Comparison of ENCODE assay signal across 8 cellular contexts in genomic region chr2:231780909-231781797, GRCh38. TPM values are rescaled to one million over a fixed set of nuclear protein-coding genes. Genes with fewer than 3 reads are reported as not detected.
A peak's percentile ranks its signal among the peaks of the same experiment; 100 is the strongest.
DNase-seq lines count a peak whose midpoint lies in the region; ATAC-seq, FAIRE-seq and TF ChIP-seq lines count a peak whose summit lies in the region.

Gene PDE6D (minus strand): TSS chr2:231781282. CDS start chr2:231781114, 168 bp downstream.

- peaks cover 29 to 32% of the 10 kb centered on the region in 2 experiments for H3K79me1 ChIP-seq in IMR-90 (ENCODE audit: low read depth in 1 of 2, low read length in 2 of 2)

- H3K4ac ChIP-seq in IMR-90 (ENCODE audit: low read depth, low read length), result peak within 1 kb of the TSS; percentile 47

- peak within 1 kb of the TSS; percentile 63 for H2BK20ac ChIP-seq in IMR-90 (ENCODE audit: low read depth, low read length)

- H3K18ac ChIP-seq in IMR-90 (ENCODE audit: low read depth, low read length), result no peak within 1 kb of the TSS

- H3K14ac ChIP-seq in IMR-90 (replicated peaks; ENCODE audit: low read depth, low read length), result peak within 1 kb of the TSS; percentile 74

- no peak within 1 kb of the TSS for H2AK5ac ChIP-seq in IMR-90 (ENCODE audit: low read depth, low read length)

- BruUV-seq in IMR-90 (replicated peaks; lab: Mats Ljungman, UMichigan), result no TSS peak
- no TSS peak for BruUV-seq in endothelial cell of umbilical vein (replicated peaks; lab: Mats Ljungman, UMichigan)

- H2AFZ ChIP-seq in IMR-90 (replicated peaks; ENCODE audit: low read length, poor library complexity) (peak within 1 kb of the TSS; percentile 98), endothelial cell of umbilical vein (ENCODE audit: low read depth, low read length) (peak within 1 kb of the TSS; percentile 96)

- FAIRE-seq in endothelial cell of umbilical vein (lab: Jason Lieb, UNC), result peak; percentile 98

- H2BK120ac ChIP-seq in IMR-90 (ENCODE audit: low read depth, low read length), result peak within 1 kb of the TSS; percentile 78

- peak within 1 kb of the TSS; percentile 47 for H4K5ac ChIP-seq in IMR-90 (ENCODE audit: low read depth, low read length)

- H3K4me3 ChIP-seq in IMR-90 (ENCODE audit: insufficient read depth, low read depth, low read length), result peak within 1 kb of the TSS; percentile 60
- H3K4me3 ChIP-seq in endothelial cell of umbilical vein (replicated peaks in 1 of 3; ENCODE audit: insufficient read depth in 1 of 3, low read depth in 1 of 3, low read length in 3 of 3), result peak within 1 kb of the TSS; percentile 50 to 86 (median 85)

- H3K9me1 ChIP-seq in IMR-90 (ENCODE audit: insufficient read depth, low read length), result peaks cover 5% of the 10 kb centered on the region
- H3K9me1 ChIP-seq in endothelial cell of umbilical vein (replicated peaks; ENCODE audit: control insufficient read depth, extremely low read depth, insufficient read depth, low read length), result no peaks in the 10 kb centered on the region

- H3K27me3 ChIP-seq in IMR-90 (ENCODE audit: control insufficient read depth, insufficient read depth, low read length), result no peaks in the 10 kb centered on the region
- H3K27me3 ChIP-seq in endothelial cell of umbilical vein (ENCODE audit: control insufficient read depth in 2 of 2, insufficient read depth in 2 of 2, low read length in 2 of 2), result no peaks in the 10 kb centered on the region

- 1% methylated on average over 40 of the region's 67 CpGs; no CpG with 5 or more reads in 1 of the 2 experiments for WGBS in IMR-90 (ENCODE audit: extremely low coverage in 2 of 2, insufficient read length in 1 of 2), 2 experiments

- in situ Hi-C loops in IMR-90 (cut with MboI; ENCODE audit: low sequenced_read_pairs), result loop anchor here (5.0 kb wide), 1 partner anchor 169 kb away; no protein-coding TSS in a partner anchor

- peak; percentile 69; the same call in 1 of the 2 replicates for TF ChIP-seq POLR2A in IMR-90 (IDR thresholded peaks at IDR 0.05; ENCODE audit: low read depth, low read length)
- TF ChIP-seq POLR2A in endothelial cell of umbilical vein (IDR thresholded peaks at IDR 0.05; ENCODE audit: low read depth, low read length), result peak; percentile 67

- H3K4me2 ChIP-seq in IMR-90 (ENCODE audit: low read depth, low read length) (peak within 1 kb of the TSS; percentile 100), endothelial cell of umbilical vein (ENCODE audit: insufficient read depth, low read length) (peak within 1 kb of the TSS; percentile 97)

- no peak within 1 kb of the TSS; the same call in 2 of the 3 replicates for H2BK15ac ChIP-seq in IMR-90 (ENCODE audit: low read depth, low read length)

- intact Hi-C loops in IMR-90 (cut with micrococcal nuclease) (loop anchor here (2.0 to 10.0 kb wide), 3 partner anchors 64 to 168 kb away; no protein-coding TSS in a partner anchor), endothelial cell of umbilical vein (cut with micrococcal nuclease) (loop anchor here (1.0 to 2.0 kb wide), 4 partner anchors 73 to 267 kb away; partner anchors contain the start of gene PTMA)

- H3K79me2 ChIP-seq in endothelial cell of umbilical vein (ENCODE audit: control insufficient read depth, insufficient read depth, low read length), result peaks cover 2% of the 10 kb centered on the region

- H3K56ac ChIP-seq in IMR-90 (ENCODE audit: extremely low read depth, insufficient read depth, low read length), result peak within 1 kb of the TSS; percentile 55

- peak within 1 kb of the TSS; percentile 54 for H3K9ac ChIP-seq in IMR-90 (ENCODE audit: low read depth, low read length)
- peak within 1 kb of the TSS; percentile 60 for H3K9ac ChIP-seq in endothelial cell of umbilical vein (replicated peaks; ENCODE audit: extremely low read depth, insufficient read depth, low read length)

- H4K20me1 ChIP-seq in IMR-90 (ENCODE audit: insufficient read depth, low read length) (0 out of 2 replicates have a peak, but pooled peaks cover 6% of the 10 kb centered on the region), endothelial cell of umbilical vein (replicated peaks; ENCODE audit: control insufficient read depth, extremely low read depth, insufficient read depth, low read length) (no peaks in the 10 kb centered on the region)

- no peaks in the 10 kb centered on the region for H3K36me3 ChIP-seq in IMR-90 (ENCODE audit: control insufficient read depth, insufficient read depth, low read length)
- no peaks in the 10 kb centered on the region for H3K36me3 ChIP-seq in endothelial cell of umbilical vein (ENCODE audit: control insufficient read depth in 2 of 2, extremely low read depth in 1 of 2, insufficient read depth in 2 of 2, low read length in 2 of 2)

- no peak for TF ChIP-seq CTCF in IMR-90 (conservative IDR thresholded peaks at IDR 0.05; ENCODE audit: low read depth, low read length)
- TF ChIP-seq CTCF in endothelial cell of umbilical vein (IDR thresholded peaks at IDR 0.05; ENCODE audit: extremely low read depth in 1 of 2, insufficient read depth in 1 of 2, low read depth in 1 of 2, low read length in 2 of 2), result no peak

- ATAC-seq in GM21528 (IDR thresholded peaks at IDR 0.05; ENCODE audit: low FRiP score, unreplicated experiment) (peak; percentile 88), IMR-90 (ENCODE audit: low read depth) (peak; percentile 97)

- peak within 1 kb of the TSS; percentile 89; the same call in 1 of the 2 replicates for H3K23ac ChIP-seq in IMR-90 (ENCODE audit: low read depth, low read length)

- DNase-seq in DMS 273 (lab: John Stamatoyannopoulos, UW; ENCODE audit: unreplicated experiment), result peak; percentile 99
- peak; percentile 99 for DNase-seq in IMR-90
- DNase-seq in OCI-M1 (lab: John Stamatoyannopoulos, UW), result peak; percentile 98
- DNase-seq in activated T-cell treated with anti-CD3 and anti-CD28 coated beads for 24 hours (ENCODE audit: low read depth), result peak; percentile 95
- DNase-seq in endothelial cell of umbilical vein (ENCODE audit: low read depth, low spot score), result peak; percentile 99
- peak; percentile 99 for DNase-seq in midbrain (lab: John Stamatoyannopoulos, UW)
- DNase-seq in stimulated activated CD8-positive, alpha-beta memory T cell treated with anti-CD3 and anti-CD28 coated beads, Interleukin-2, amount 100 ng/mL, for 1 hour (ENCODE audit: low read depth in 2 of 2), result peak; percentile 90 to 95

- dilution Hi-C loops in IMR-90 (cut with HindIII; ENCODE audit: low sequenced_read_pairs, unreplicated experiment), result no loop called here
- dilution Hi-C loops in endothelial cell of umbilical vein (cut with MboI; ENCODE audit: extremely low pct_ligation_motif_present, low sequenced_read_pairs), result no loop called here

- TF ChIP-seq RAD21 in IMR-90 (IDR thresholded peaks at IDR 0.05; ENCODE audit: low read length), result no peak

- peak within 1 kb of the TSS; percentile 81 to 95 for H4K8ac ChIP-seq in IMR-90 (ENCODE audit: low read depth in 2 of 2, low read length in 2 of 2)

- peaks cover 7% of the 10 kb centered on the region for H3K4me1 ChIP-seq in IMR-90 (ENCODE audit: control insufficient read depth, insufficient read depth, low read length)
- H3K4me1 ChIP-seq in endothelial cell of umbilical vein (ENCODE audit: control insufficient read depth, extremely low read depth, insufficient read depth, low read length), result peaks cover 24% of the 10 kb centered on the region

- no peaks in the 10 kb centered on the region for H3K9me3 ChIP-seq in IMR-90 (ENCODE audit: control insufficient read depth, insufficient read depth, low read length)
- H3K9me3 ChIP-seq in endothelial cell of umbilical vein (replicated peaks; ENCODE audit: control insufficient read depth, insufficient read depth, low read length), result no peaks in the 10 kb centered on the region

- CTCF ChIA-PET in IMR-90 (lab: Yijun Ruan, JAX) (no interaction called here), endothelial cell of umbilical vein (lab: Charles Lee) (interaction anchor here (0.8 to 1.8 kb wide), 5 partner anchors 38 to 106 kb away, joined by 3 to 9 read pairs (median 5); no protein-coding TSS in a partner anchor)

- H3K27ac ChIP-seq in IMR-90 (ENCODE audit: insufficient read depth, low read length) (peak within 1 kb of the TSS; percentile 31), endothelial cell of umbilical vein (ENCODE audit: insufficient read depth, low read depth, low read length) (peak within 1 kb of the TSS; percentile 68)

- H2AK9ac ChIP-seq in IMR-90 (replicated peaks; ENCODE audit: low read depth, low read length, poor library complexity), result peak within 1 kb of the TSS; percentile 60

- POLR2A ChIA-PET in IMR-90 (lab: Charles Lee; ENCODE audit: unreplicated experiment) (no interaction called here), endothelial cell of umbilical vein (lab: Charles Lee) (no interaction called here)

- H2BK5ac ChIP-seq in IMR-90 (ENCODE audit: low read depth, low read length, poor library complexity, severe bottlenecking), result peak within 1 kb of the TSS; percentile 78

- H4K91ac ChIP-seq in IMR-90 (ENCODE audit: insufficient read depth, low read depth, low read length), result peak within 1 kb of the TSS; percentile 85

TF ChIP-seq in endothelial cell of umbilical vein, 7 proteins besides CTCF, POLR2A, EP300 and RAD21:
- peak; percentile 50 for TF ChIP-seq POLR2AphosphoS5 (IDR thresholded peaks at IDR 0.05; ENCODE audit: insufficient read depth, low read depth, low read length)
- no peak for TF ChIP-seq MAX (IDR thresholded peaks at IDR 0.05; ENCODE audit: insufficient read depth, insufficient read length)

RNA-seq across cellular contexts. Expression of gene PDE6D, which starts in this region (rescaled TPM):
- total RNA-seq in IMR-90 (2012; rRNA removed) (13.6 and 13.8 TPM in 2 replicates), endothelial cell of umbilical vein (23.8 and 24.3 TPM in 2 replicates)
- polyA plus RNA-seq in IMR-90 (2012; rRNA removed) (24.3 and 24.7 TPM in 2 replicates), endothelial cell of umbilical vein (36.8 and 38.6 TPM in 2 replicates)
- polyA plus RNA-seq in IMR-90 (2012; cell fraction: cytosol; rRNA removed), result 18.6 and 19.9 TPM in 2 replicates
- 4.8 and 13.5 TPM in 2 replicates for polyA plus RNA-seq in IMR-90 (2012; cell fraction: nucleus; rRNA removed; ENCODE audit: low replicate concordance)
- polyA plus RNA-seq in endothelial cell of umbilical vein (2011; cell fraction: cytosol; rRNA removed), result 44.7 and 45.2 TPM in 2 replicates
- 16.7 and 20.7 TPM in 2 replicates for polyA plus RNA-seq in endothelial cell of umbilical vein (2011; cell fraction: nucleus; rRNA removed)
- polyA plus RNA-seq in endothelial cell of umbilical vein (2012), result 25.3 and 29.4 TPM in 2 replicates
- polyA minus RNA-seq in endothelial cell of umbilical vein, result 19.1 and 19.3 TPM in 2 replicates
- polyA minus RNA-seq in endothelial cell of umbilical vein (2011; cell fraction: cytosol; rRNA and poly(A)+ RNA removed), result 6.5 TPM
- polyA minus RNA-seq in endothelial cell of umbilical vein (2011; cell fraction: nucleus; rRNA and poly(A)+ RNA removed), result 6.6 and 6.8 TPM in 2 replicates

Comparison
In these comparisons a context has a peak if more than half of its experiments do, and no peak if none do; other contexts are left out.
1. Peak in every context shown above with its lines: DNase-seq, ATAC-seq, H3K4me3 ChIP-seq and H3K27ac ChIP-seq.